ENCODE assay signal across 17 cellular contexts in the genomic region with DNA sequence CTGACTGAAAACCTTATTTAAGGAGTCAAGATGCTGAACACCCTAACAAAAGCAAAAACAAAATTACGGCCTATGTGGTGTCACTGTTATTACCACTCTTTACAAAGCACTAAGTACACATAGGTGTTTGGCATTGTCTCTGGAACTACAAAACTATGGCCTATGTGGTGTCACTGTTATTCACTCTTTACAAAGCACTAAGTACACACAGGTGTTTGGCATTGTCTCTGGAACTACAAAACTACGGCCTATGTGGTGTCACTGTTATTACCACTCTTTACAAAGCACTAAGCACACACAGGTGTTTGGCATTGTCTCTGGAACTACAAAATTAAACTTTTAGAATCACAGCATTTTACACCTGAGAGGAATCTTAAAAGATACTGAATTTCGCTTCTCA.
DNase-seq lines count a peak whose midpoint lies in the region; ATAC-seq lines count a peak whose summit lies in the region.
"Had no signal": no experiment of that assay in that cellular context is flagged by ENCODE, and none has a peak within 500 bp of the region (broad histone marks: within the 10 kb centered on the region; RNA-seq: fewer than 3 reads in every experiment).

No MANE protein-coding gene starts in this region.

- H3K4me3 ChIP-seq in iPS-20b (ENCODE audit: low read length) = no peak overlapping the region
- H3K4me3 ChIP-seq: left ventricle myocardium inferior, pancreas, testis had no signal

- H3K9me3 ChIP-seq in iPS-20b (ENCODE audit: insufficient read depth, low read depth, low read length) = no peaks in the 10 kb centered on the region; the same call in 1 of the 2 replicates
- H3K9me3 ChIP-seq: left ventricle myocardium inferior, pancreas, testis had no signal

- DNase-seq in DMS153 treated with DMSO at 0.1 percent for 48 hours (lab: John Stamatoyannopoulos, UW; ENCODE audit: unreplicated experiment) (peak; percentile 65), NCI-H128 (lab: John Stamatoyannopoulos, UW; ENCODE audit: unreplicated experiment) (peak; percentile 23), NCI-H748 (lab: John Stamatoyannopoulos, UW; ENCODE audit: unreplicated experiment) (peak; percentile 97), caudate nucleus (lab: John Stamatoyannopoulos, UW) (no peak), SKM-1 treated with dmso at 0.1 percent for 144 hours (lab: John Stamatoyannopoulos, UW; ENCODE audit: unreplicated experiment) (no peak)
- DNase-seq: activated CD4-positive, alpha-beta T cell treated with anti-CD3 and anti-CD28 coated beads, Interleukin-2, amount 50 U/mL, for 4 hours; foreskin melanocyte; left ventricle myocardium inferior; NCI-H2227 treated with DMSO at 0.1 percent for 48 hours; pancreas; stimulated activated CD4-positive, alpha-beta T cell treated with anti-CD3 and anti-CD28 coated beads, Interleukin-4, amount 100 ng/mL, for 24 hours; testis had no signal

- peaks cover 9% of the 10 kb centered on the region; the same call in 1 of the 2 replicates for H3K4me1 ChIP-seq in iPS-20b (ENCODE audit: insufficient read depth, low read length)

- H3K27ac ChIP-seq in iPS-20b (ENCODE audit: low read length) (no peak overlapping the region), caudate nucleus (ENCODE audit: low read depth, low read length) (no peak overlapping the region)
- H3K27ac ChIP-seq: left ventricle myocardium inferior, pancreas, testis had no signal

- H3K27me3 ChIP-seq in iPS-20b (ENCODE audit: insufficient read depth, low read length) = no peaks in the 10 kb centered on the region
- H3K27me3 ChIP-seq: pancreas, testis had no signal

- peak overlapping the region; percentile 20; the same call in 1 of the 2 replicates for H3K9ac ChIP-seq in iPS-20b (ENCODE audit: low read depth, low read length)

- H3K36me3 ChIP-seq in iPS-20b (ENCODE audit: insufficient read depth, low read depth, low read length) = peaks cover 11% of the 10 kb centered on the region; the same call in 1 of the 2 replicates

- no peak for ATAC-seq in HG03135 (IDR thresholded peaks at IDR 0.05; ENCODE audit: unreplicated experiment)
- ATAC-seq in HG03025 (IDR thresholded peaks at IDR 0.05; ENCODE audit: low FRiP score, unreplicated experiment) = no peak
- ATAC-seq: activated naive CD4-positive, alpha-beta T cell treated with anti-CD3 and anti-CD28 coated beads, Interleukin-2, amount 50 U/mL, for 72 hours; SK-N-SH treated with all-trans-retinoic acid at 6 μM for 48 hours had no signal

Comparison
In these comparisons a context has a peak if more than half of its experiments do, and no peak if none do; other contexts are left out.
1. DNase-seq: peak in DMS153 treated with DMSO at 0.1 percent for 48 hours (single experiment), NCI-H128 (single experiment) and NCI-H748 (single experiment); none in caudate nucleus (0 of 61) and SKM-1 treated with dmso at 0.1 percent for 144 hours (single experiment).